ENCODE assay signal across 1 cellular context in the genomic region with DNA sequence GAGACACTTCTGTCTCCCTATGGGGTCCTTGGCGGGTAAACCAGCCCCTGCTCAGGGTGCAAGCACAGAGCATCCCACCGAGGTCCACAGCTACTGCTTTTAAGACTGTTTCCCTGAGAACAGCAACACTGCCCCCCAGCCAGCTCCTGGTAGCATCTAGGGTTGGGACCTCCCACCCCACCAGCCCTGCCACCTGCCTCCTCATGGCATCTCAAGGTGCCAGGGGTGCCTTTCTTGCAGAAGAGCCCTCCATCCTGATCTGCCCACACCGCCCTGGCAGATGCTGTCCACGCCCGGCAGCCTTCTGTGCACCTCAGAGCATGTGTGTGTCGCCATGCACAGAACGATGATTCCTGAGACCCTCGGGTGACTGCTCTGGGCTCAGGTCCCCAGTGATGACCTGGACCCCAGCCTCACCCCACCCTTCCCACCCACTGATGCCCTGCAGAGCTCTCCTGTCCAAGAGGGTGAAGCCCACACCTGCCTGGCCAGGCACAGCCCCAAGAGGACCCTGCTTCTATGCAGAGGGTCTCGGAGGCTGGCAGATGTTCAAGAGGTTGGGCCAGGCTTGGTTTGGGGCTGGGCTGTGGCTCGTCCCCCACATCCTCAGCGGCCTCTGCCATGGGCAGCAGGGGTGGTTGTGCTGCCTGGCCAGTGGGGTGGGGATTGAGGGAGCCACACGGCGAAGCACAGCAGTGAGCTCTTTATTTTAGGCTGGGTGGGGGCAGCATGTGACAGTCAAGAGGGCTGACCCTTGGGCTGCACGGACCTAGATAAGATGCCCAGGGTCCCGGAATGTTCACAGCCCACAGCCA.
A peak's percentile ranks its signal among the peaks of the same experiment; 100 is the strongest.
TF ChIP-seq lines count a peak whose summit lies in the region.

No MANE protein-coding gene starts in this region.

TF ChIP-seq in K562, 482 proteins besides CTCF, POLR2A, EP300 and RAD21:
- TF ChIP-seq, protein P1, sequence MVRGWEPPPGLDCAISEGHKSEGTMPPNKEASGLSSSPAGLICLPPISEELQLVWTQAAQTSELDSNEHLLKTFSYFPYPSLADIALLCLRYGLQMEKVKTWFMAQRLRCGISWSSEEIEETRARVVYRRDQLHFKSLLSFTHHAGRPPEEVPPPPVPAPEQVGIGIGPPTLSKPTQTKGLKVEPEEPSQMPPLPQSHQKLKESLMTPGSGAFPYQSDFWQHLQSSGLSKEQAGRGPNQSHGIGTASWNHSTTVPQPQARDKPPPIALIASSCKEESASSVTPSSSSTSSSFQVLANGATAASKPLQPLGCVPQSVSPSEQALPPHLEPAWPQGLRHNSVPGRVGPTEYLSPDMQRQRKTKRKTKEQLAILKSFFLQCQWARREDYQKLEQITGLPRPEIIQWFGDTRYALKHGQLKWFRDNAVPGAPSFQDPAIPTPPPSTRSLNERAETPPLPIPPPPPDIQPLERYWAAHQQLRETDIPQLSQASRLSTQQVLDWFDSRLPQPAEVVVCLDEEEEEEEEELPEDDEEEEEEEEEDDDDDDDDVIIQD (CRISPR knock-in tag; IDR thresholded peaks at IDR 0.05), result no peak
- peak; percentile 17 for TF ChIP-seq RBBP5 (IDR thresholded peaks at IDR 0.05; ENCODE audit: borderline replicate concordance, insufficient read depth, low read length, poor library complexity, severe bottlenecking)
- TF ChIP-seq ZFX (CRISPR knock-in tag; IDR thresholded peaks at IDR 0.05), result 0 out of 2 replicates have a peak, but pooled peaks have one; percentile 18
- TF ChIP-seq ZNF696 (CRISPR knock-in tag; conservative IDR thresholded peaks at IDR 0.05), result no peak
- no peak for TF ChIP-seq BRCA1 (IDR thresholded peaks at IDR 0.05)
- 0 out of 2 replicates have a peak, but pooled peaks have one; percentile 21 for TF ChIP-seq BRCA1 (CRISPR knock-in tag; IDR thresholded peaks at IDR 0.05)
- no peak for TF ChIP-seq RFX1 (IDR thresholded peaks at IDR 0.05)
